Comparison of ENCODE assay signal across 34 cellular contexts in genomic region chr14:99674776-99675175, GRCh38. TPM values are rescaled to one million over a fixed set of nuclear protein-coding genes. Genes with fewer than 3 reads are reported as not detected.
"Had no signal": no experiment of that assay in that cellular context is flagged by ENCODE, and none has a peak within 500 bp of the region (broad histone marks: within the 10 kb centered on the region; RNA-seq: fewer than 3 reads in every experiment).

No MANE protein-coding gene starts in this region.

- H3K27me3 ChIP-seq: ascending aorta, cardiac muscle cell, MG63, Peyer's patch, SJCRH30 had no signal

- H3K4me3 Mint-ChIP-seq: activated CD4-positive, alpha-beta T cell treated with anti-CD3 and anti-CD28 coated beads, Interleukin-2, amount 10 ng/mL, durations not matched to agents 24 days and 14 days; activated CD8-positive, alpha-beta T cell treated with anti-CD3 and anti-CD28 coated beads for 36 hours; activated naive CD8-positive, alpha-beta T cell treated with anti-CD3 and anti-CD28 coated beads for 36 hours; activated T-cell treated with anti-CD3 and anti-CD28 coated beads, Interleukin-2, amount 50 U/mL, for 72 hours; activated T-helper 17 cell treated with anti-CD3 and anti-CD28 coated beads, Interleukin-2, amount 50 U/mL, for 72 hours; central memory CD8-positive, alpha-beta T cell had no signal

- DNase-seq: activated CD4-positive, alpha-beta T cell treated with anti-CD3 and anti-CD28 coated beads, Interleukin-2, amount 10 ng/mL, durations not matched to agents 24 days and 14 days; activated CD4-positive, alpha-beta T cell treated with anti-CD3 and anti-CD28 coated beads, Interleukin-2, amount 50 U/mL, for 4 hours; activated CD8-positive, alpha-beta T cell treated with anti-CD3 and anti-CD28 coated beads for 36 hours; activated effector memory CD4-positive, alpha-beta T cell treated with anti-CD3 and anti-CD28 coated beads, Interleukin-2, amount 50 U/mL, for 16 hours; activated naive CD4-positive, alpha-beta T cell; activated naive CD4-positive, alpha-beta T cell treated with anti-CD3 and anti-CD28 coated beads, Interleukin-2, amount 50 U/mL, for 16 hours; activated naive CD8-positive, alpha-beta T cell treated with anti-CD3 and anti-CD28 coated beads for 36 hours; activated T-cell treated with anti-CD3 and anti-CD28 coated beads, Interleukin-2, amount 50 U/mL, for 1 hour; activated T-cell treated with anti-CD3 and anti-CD28 coated beads, Interleukin-2, amount 50 U/mL, for 72 hours; amniotic stem cell; Kasumi-1; KBM-7; MG63; NCI-H1048; NCI-H146; NCI-H187; NCI-H2029 treated with DMSO at 0.1 percent for 48 hours; NCI-H345; NCI-H524 treated with DMSO at 0.1 percent for 48 hours; PC-3; Peyer's patch; RPMI8226; SJCRH30; T1000 had no signal

- FAIRE-seq: TTC549 had no signal

- ATAC-seq: activated CD8-positive, alpha-beta T cell treated with anti-CD3 and anti-CD28 coated beads for 36 hours; activated T-cell treated with anti-CD3 and anti-CD28 coated beads, Interleukin-2, amount 50 U/mL, for 72 hours; activated T-helper 17 cell treated with anti-CD3 and anti-CD28 coated beads, Interleukin-2, amount 50 U/mL, for 72 hours; PC-3; Right ventricle myocardium inferior had no signal

- H3K9me3 Mint-ChIP-seq: activated CD4-positive, alpha-beta T cell treated with anti-CD3 and anti-CD28 coated beads, Interleukin-2, amount 10 ng/mL, durations not matched to agents 24 days and 14 days; activated T-cell treated with anti-CD3 and anti-CD28 coated beads, Interleukin-2, amount 50 U/mL, for 72 hours; activated T-helper 17 cell treated with anti-CD3 and anti-CD28 coated beads, Interleukin-2, amount 50 U/mL, for 72 hours had no signal

- H3K36me3 ChIP-seq: ascending aorta, cardiac muscle cell, MG63, Peyer's patch, SJCRH30 had no signal

- H3K9me3 ChIP-seq: MG63, SJCRH30 had no signal

- H3K27ac ChIP-seq: ascending aorta, cardiac muscle cell, Peyer's patch, SJCRH30, SK-N-MC had no signal

- H3K27me3 Mint-ChIP-seq: activated T-helper 17 cell treated with anti-CD3 and anti-CD28 coated beads, Interleukin-2, amount 50 U/mL, for 72 hours; central memory CD8-positive, alpha-beta T cell had no signal

- H3K4me1 ChIP-seq: ascending aorta, SJCRH30 had no signal

- H3K27ac Mint-ChIP-seq: activated CD4-positive, alpha-beta T cell treated with anti-CD3 and anti-CD28 coated beads, Interleukin-2, amount 10 ng/mL, durations not matched to agents 24 days and 14 days; activated CD8-positive, alpha-beta T cell treated with anti-CD3 and anti-CD28 coated beads for 36 hours; activated naive CD8-positive, alpha-beta T cell treated with anti-CD3 and anti-CD28 coated beads for 36 hours; activated T-cell treated with anti-CD3 and anti-CD28 coated beads, Interleukin-2, amount 50 U/mL, for 72 hours; activated T-helper 17 cell treated with anti-CD3 and anti-CD28 coated beads, Interleukin-2, amount 50 U/mL, for 72 hours had no signal

- H3K4me3 ChIP-seq: ascending aorta, cardiac muscle cell, MG63, Peyer's patch, SJCRH30, SK-N-MC had no signal

- H3K36me3 Mint-ChIP-seq: activated naive CD8-positive, alpha-beta T cell treated with anti-CD3 and anti-CD28 coated beads for 36 hours had no signal

RNA-seq across cellular contexts. Expression of gene CYP46A1, which starts 9.3 kb away (rescaled TPM):
- total RNA-seq: ascending aorta; T-helper 1 cell treated with Interleukin-12 subunit alpha and Interleukin-12 subunit beta and Interleukin-4 antibody, amounts not matched to agents 30 ng/mL and 1 ng/mL, for 36 hours had no signal

RNA-seq across cellular contexts. Expression of gene HHIPL1, which starts 29.8 kb away (rescaled TPM):
- total RNA-seq: activated CD4-positive, alpha-beta T cell treated with anti-CD3 and anti-CD28 coated beads, Interleukin-2, amount 10 ng/mL, durations not matched to agents 24 days and 14 days; activated CD8-positive, alpha-beta memory T cell treated with anti-CD3 and anti-CD28 coated beads for 36 hours; SJCRH30; T-helper 2 cell treated with Interferon-gamma antibody and Interleukin-4, amounts not matched to agents 100 ng/mL and 5 ng/mL, for 36 hours had no signal
